Comparison of ENCODE assay signal across 23 cellular contexts in genomic region chr11:101448881-101449442, GRCh38.
"Had no signal": no experiment of that assay in that cellular context is flagged by ENCODE, and none has a peak within 500 bp of the region (broad histone marks: within the 10 kb centered on the region; RNA-seq: fewer than 3 reads in every experiment).

No MANE protein-coding gene starts in this region.

- H3K27ac ChIP-seq: esophagus squamous epithelium, left ventricle myocardium inferior, lower lobe of right lung, parathyroid adenoma, right atrium auricular region, stomach, thyroid gland had no signal

- H3K9me3 ChIP-seq: esophagus squamous epithelium, left ventricle myocardium inferior, lower lobe of right lung, right atrium auricular region, stomach, thyroid gland had no signal

- H3K4me1 ChIP-seq: parathyroid adenoma had no signal

- ATAC-seq: effector memory CD8-positive, alpha-beta T cell; left colon; lower lobe of right lung; natural killer cell treated with Interleukin-12 subunit alpha and Interleukin-12 subunit beta and Interleukin-15 and Interleukin-18, amount 100 ng/mL, for 72 hours; sciatic nerve; stimulated activated effector memory CD8-positive, alpha-beta T cell treated with anti-CD3 and anti-CD28 coated beads, Interleukin-12 subunit alpha, Interleukin-12 subunit beta, amount 100 ng/mL, for 72 hours had no signal

- H3K27me3 ChIP-seq: esophagus squamous epithelium, right atrium auricular region, stomach, thyroid gland had no signal

- H3K36me3 ChIP-seq: esophagus squamous epithelium, left ventricle myocardium inferior, lower lobe of right lung, right atrium auricular region, stomach had no signal

- H3K79me2 ChIP-seq: parathyroid adenoma had no signal

- DNase-seq: cortex of kidney; effector memory CD8-positive, alpha-beta T cell; erythroblast; esophagus squamous epithelium; hypothalamus; immature natural killer cell; islet precursor cell; kidney glomerular epithelial cell; left colon; left ventricle myocardium inferior; lower lobe of right lung; naive B cell; stimulated activated CD4-positive, alpha-beta T cell treated with anti-CD3 and anti-CD28 coated beads, Interleukin-2, amount 100 ng/mL, for 24 hours; stimulated activated CD4-positive, alpha-beta T cell treated with anti-CD3 and anti-CD28 coated beads, Interleukin-4, amount 100 ng/mL, for 24 hours; stimulated activated naive CD4-positive, alpha-beta T cell treated with Interleukin-2 at 50 U/mL for 16 hours; stomach; thyroid gland; trophoblast cell had no signal

- H3K4me3 ChIP-seq: esophagus squamous epithelium, left ventricle myocardium inferior, lower lobe of right lung, right atrium auricular region, stomach, thyroid gland had no signal

- H3K9ac ChIP-seq: parathyroid adenoma had no signal

- H2AFZ ChIP-seq: parathyroid adenoma had no signal
